In genomic region chr1:58402444-58402843, GRCh38 we compare ENCODE assay signal across 19 cellular contexts.
DNase-seq lines count a peak whose midpoint lies in the region; ATAC-seq and TF ChIP-seq lines count a peak whose summit lies in the region.
"Had no signal": no experiment of that assay in that cellular context is flagged by ENCODE, and none has a peak within 500 bp of the region (broad histone marks: within the 10 kb centered on the region; RNA-seq: fewer than 3 reads in every experiment).

No MANE protein-coding gene starts in this region.

- peak overlapping the region; percentile 77 for H2AFZ ChIP-seq in fibroblast of lung (ENCODE audit: low read length)
- peak overlapping the region; percentile 14 for H2AFZ ChIP-seq in neuronal stem cell (ENCODE audit: low read length)

- H3K9ac ChIP-seq in fibroblast of lung (ENCODE audit: insufficient read depth, low read length) (no peak overlapping the region), neuronal stem cell (ENCODE audit: low read depth, low read length, poor library complexity) (no peak overlapping the region)

- no peak overlapping the region for H3K23ac ChIP-seq in neuronal stem cell (ENCODE audit: low read depth, low read length, poor library complexity)

- H3K4me1 Mint-ChIP-seq in activated CD4-positive, alpha-beta T cell treated with anti-CD3 and anti-CD28 coated beads, Interleukin-2, amount 10 ng/mL, durations not matched to agents 7 days and 5 days = no peaks in the 10 kb centered on the region
- H3K4me1 Mint-ChIP-seq: activated CD4-positive, alpha-beta T cell treated with anti-CD3 and anti-CD28 coated beads for 36 hours; activated naive CD4-positive, alpha-beta T cell treated with anti-CD3 and anti-CD28 coated beads, Interleukin-2, amount 10 ng/mL, durations not matched to agents 7 days and 5 days; CD4-positive, CD25-positive, alpha-beta regulatory T cell; central memory CD8-positive, alpha-beta T cell had no signal

- peaks cover 2% of the 10 kb centered on the region for H3K27me3 Mint-ChIP-seq in activated CD4-positive, alpha-beta T cell treated with anti-CD3 and anti-CD28 coated beads, Interleukin-2, amount 10 ng/mL, durations not matched to agents 7 days and 5 days
- H3K27me3 Mint-ChIP-seq: activated CD4-positive, alpha-beta T cell treated with anti-CD3 and anti-CD28 coated beads for 36 hours; activated naive CD4-positive, alpha-beta T cell treated with anti-CD3 and anti-CD28 coated beads, Interleukin-2, amount 10 ng/mL, durations not matched to agents 7 days and 5 days; CD4-positive, CD25-positive, alpha-beta regulatory T cell; central memory CD8-positive, alpha-beta T cell had no signal

- H3K27me3 ChIP-seq in fibroblast of lung (ENCODE audit: control insufficient read depth, insufficient read depth, low read length) = no peaks in the 10 kb centered on the region
- H3K27me3 ChIP-seq in neuronal stem cell (ENCODE audit: control insufficient read depth in 3 of 3, insufficient read depth in 3 of 3, low read depth in 1 of 3, low read length in 3 of 3) = no peaks in the 10 kb centered on the region

- no peak for ATAC-seq in HG03565 (IDR thresholded peaks at IDR 0.05; ENCODE audit: unreplicated experiment)
- ATAC-seq: activated CD4-positive, alpha-beta T cell treated with anti-CD3 and anti-CD28 coated beads for 36 hours; activated T-cell treated with anti-CD3 and anti-CD28 coated beads, Interleukin-2, amount 50 U/mL, for 72 hours had no signal

- H3K4me3 ChIP-seq in fibroblast of lung (replicated peaks in 1 of 4; ENCODE audit: control extremely low read depth in 1 of 4, insufficient read depth in 1 of 4, low read depth in 3 of 4, low read length in 4 of 4) = no peak overlapping the region
- no peak overlapping the region for H3K4me3 ChIP-seq in neuronal stem cell (ENCODE audit: low read length in 2 of 2)

- H4K8ac ChIP-seq in neuronal stem cell (ENCODE audit: low read depth, low read length) = no peak overlapping the region

- H3K9me3 ChIP-seq in fibroblast of lung (ENCODE audit: control insufficient read depth, insufficient read depth, low read depth, low read length) (no peaks in the 10 kb centered on the region), neuronal stem cell (replicated peaks in 1 of 2; ENCODE audit: control insufficient read depth in 2 of 2, insufficient read depth in 1 of 2, low read depth in 1 of 2, low read length in 2 of 2) (no peaks in the 10 kb centered on the region)

- H3K36me3 ChIP-seq in fibroblast of lung (ENCODE audit: control insufficient read depth, insufficient read depth, low read length) (no peaks in the 10 kb centered on the region), neuronal stem cell (replicated peaks in 1 of 2; ENCODE audit: control insufficient read depth in 2 of 2, insufficient read depth in 2 of 2, low read length in 2 of 2) (no peaks in the 10 kb centered on the region)

- no peak overlapping the region for H2BK15ac ChIP-seq in neuronal stem cell (ENCODE audit: low read length)

- H3K79me1 ChIP-seq in neuronal stem cell (ENCODE audit: low read depth, low read length) = no peaks in the 10 kb centered on the region

- H3K9me3 Mint-ChIP-seq in activated CD4-positive, alpha-beta T cell treated with anti-CD3 and anti-CD28 coated beads, Interleukin-2, amount 10 ng/mL, durations not matched to agents 7 days and 5 days = no peaks in the 10 kb centered on the region
- H3K9me3 Mint-ChIP-seq: activated naive CD4-positive, alpha-beta T cell treated with anti-CD3 and anti-CD28 coated beads, Interleukin-2, amount 10 ng/mL, durations not matched to agents 7 days and 5 days; activated T-cell treated with anti-CD3 and anti-CD28 coated beads, Interleukin-2, amount 50 U/mL, for 72 hours; CD4-positive, CD25-positive, alpha-beta regulatory T cell; central memory CD8-positive, alpha-beta T cell; nephron had no signal

- H2AK5ac ChIP-seq in neuronal stem cell (ENCODE audit: low read depth, low read length) = no peak overlapping the region

- no CpG with 5 or more reads among the region's 6 CpGs for WGBS in neuronal stem cell (ENCODE audit: extremely low coverage in 2 of 2, insufficient read length in 2 of 2, insufficient replicate concordance in 1 of 2), 2 donors

- no peak overlapping the region for H3K18ac ChIP-seq in neuronal stem cell (ENCODE audit: low read length)

- no peaks in the 10 kb centered on the region for H3K36me3 Mint-ChIP-seq in activated CD4-positive, alpha-beta T cell treated with anti-CD3 and anti-CD28 coated beads, Interleukin-2, amount 10 ng/mL, durations not matched to agents 7 days and 5 days (ENCODE audit: low read depth)
- H3K36me3 Mint-ChIP-seq: activated naive CD4-positive, alpha-beta T cell treated with anti-CD3 and anti-CD28 coated beads, Interleukin-2, amount 10 ng/mL, durations not matched to agents 7 days and 5 days; CD4-positive, CD25-positive, alpha-beta regulatory T cell had no signal

- no peak for TF ChIP-seq CTCF in fibroblast of lung (conservative IDR thresholded peaks at IDR 0.05 in 1 of 2, IDR thresholded peaks at IDR 0.05 in 1 of 2; ENCODE audit: low read depth in 1 of 2, low read length in 2 of 2)

- H3K14ac ChIP-seq in neuronal stem cell (ENCODE audit: low read length) = no peak overlapping the region

- H3K79me2 ChIP-seq in fibroblast of lung (ENCODE audit: control insufficient read depth, insufficient read depth, low read length) = no peaks in the 10 kb centered on the region

- H2BK120ac ChIP-seq in neuronal stem cell (ENCODE audit: low read depth, low read length) = no peak overlapping the region

- no peak overlapping the region for H4K91ac ChIP-seq in neuronal stem cell (ENCODE audit: low read depth, low read length, poor library complexity)

- H3K4me1 ChIP-seq in fibroblast of lung (ENCODE audit: control insufficient read depth, extremely low read depth, insufficient read depth, low read length) (peaks cover 11% of the 10 kb centered on the region), neuronal stem cell (ENCODE audit: control insufficient read depth in 2 of 2, insufficient read depth in 1 of 2, low read depth in 1 of 2, low read length in 2 of 2) (peaks cover 3 to 10% of the 10 kb centered on the region in 2 donors)

- peak overlapping the region; percentile 61 for H3K4me2 ChIP-seq in fibroblast of lung (ENCODE audit: extremely low read depth, insufficient read depth, low read length)
- no peak overlapping the region for H3K4me2 ChIP-seq in neuronal stem cell (ENCODE audit: insufficient read depth, low read length, poor library complexity, severe bottlenecking)

- no peak overlapping the region for H2BK5ac ChIP-seq in neuronal stem cell (ENCODE audit: low read length)

- H3K4ac ChIP-seq in neuronal stem cell (ENCODE audit: low read length) = no peak overlapping the region

- H2BK12ac ChIP-seq in neuronal stem cell (ENCODE audit: low read length) = no peak overlapping the region

- CTCF ChIA-PET in activated CD4-positive, alpha-beta T cell treated with anti-CD3 and anti-CD28 coated beads, Interleukin-2, amount 10 ng/mL, durations not matched to agents 7 days and 5 days (lab: Charles Lee) = no interaction called here

- H3K4me3 Mint-ChIP-seq in activated CD4-positive, alpha-beta T cell treated with anti-CD3 and anti-CD28 coated beads, Interleukin-2, amount 10 ng/mL, durations not matched to agents 7 days and 5 days = no peak overlapping the region
- H3K4me3 Mint-ChIP-seq: activated CD4-positive, alpha-beta T cell treated with anti-CD3 and anti-CD28 coated beads for 36 hours; activated naive CD4-positive, alpha-beta T cell treated with anti-CD3 and anti-CD28 coated beads, Interleukin-2, amount 10 ng/mL, durations not matched to agents 7 days and 5 days; activated T-cell treated with anti-CD3 and anti-CD28 coated beads, Interleukin-2, amount 50 U/mL, for 72 hours; CD4-positive, CD25-positive, alpha-beta regulatory T cell; central memory CD8-positive, alpha-beta T cell; nephron had no signal

- no peak overlapping the region for H3K27ac Mint-ChIP-seq in activated CD4-positive, alpha-beta T cell treated with anti-CD3 and anti-CD28 coated beads, Interleukin-2, amount 10 ng/mL, durations not matched to agents 7 days and 5 days
- H3K27ac Mint-ChIP-seq: activated CD4-positive, alpha-beta T cell treated with anti-CD3 and anti-CD28 coated beads for 36 hours; activated naive CD4-positive, alpha-beta T cell treated with anti-CD3 and anti-CD28 coated beads, Interleukin-2, amount 10 ng/mL, durations not matched to agents 7 days and 5 days; activated T-cell treated with anti-CD3 and anti-CD28 coated beads, Interleukin-2, amount 50 U/mL, for 72 hours; CD4-positive, CD25-positive, alpha-beta regulatory T cell; nephron had no signal

- POLR2A ChIA-PET in activated CD4-positive, alpha-beta T cell treated with anti-CD3 and anti-CD28 coated beads, Interleukin-2, amount 10 ng/mL, durations not matched to agents 7 days and 5 days (lab: Charles Lee) = no interaction called here

- H3K27ac ChIP-seq in fibroblast of lung (ENCODE audit: insufficient read depth, low read length) (no peak overlapping the region), neuronal stem cell (replicated peaks; ENCODE audit: low read length) (no peak overlapping the region)

- H4K20me1 ChIP-seq in fibroblast of lung (ENCODE audit: control insufficient read depth, extremely low read depth, insufficient read depth, low read length) = no peaks in the 10 kb centered on the region

- peak; percentile 69 for DNase-seq in EL
- peak; percentile 76 for DNase-seq in M059J (ENCODE audit: low read depth)
- DNase-seq in fibroblast of lung (ENCODE audit: low read depth in 2 of 2) = peak; percentile 22 to 65
- no peak for DNase-seq in neuronal stem cell (ENCODE audit: low spot score)
- no peak for DNase-seq in T-helper 2 cell
- no peak for DNase-seq in activated CD4-positive, alpha-beta T cell treated with anti-CD3 and anti-CD28 coated beads, Interleukin-2, amount 10 ng/mL, durations not matched to agents 7 days and 5 days
- DNase-seq in NCI-H1092 (lab: John Stamatoyannopoulos, UW) = no peak
- DNase-seq: activated CD4-positive, alpha-beta T cell treated with anti-CD3 and anti-CD28 coated beads for 36 hours; activated naive CD4-positive, alpha-beta T cell treated with anti-CD3 and anti-CD28 coated beads, Interleukin-2, amount 10 ng/mL, durations not matched to agents 7 days and 5 days; activated T-cell treated with anti-CD3 and anti-CD28 coated beads, Interleukin-2, amount 50 U/mL, for 72 hours; anterior cingulate cortex; CD4-positive, CD25-positive, alpha-beta regulatory T cell; NCI-H187 treated with DMSO at 0.1 percent for 48 hours; NCI-H2227 treated with DMSO at 0.1 percent for 48 hours; NCI-H774; posterior cingulate gyrus had no signal

Comparison
In these comparisons a context has a peak if more than half of its experiments do, and no peak if none do; other contexts are left out.
1. DNase-seq: peak in EL (single experiment), M059J (single experiment) and fibroblast of lung (2 of 2); none in neuronal stem cell (single experiment), T-helper 2 cell (0 of 5), activated CD4-positive, alpha-beta T cell treated with anti-CD3 and anti-CD28 coated beads, Interleukin-2, amount 10 ng/mL, durations not matched to agents 7 days and 5 days (single experiment) and NCI-H1092 (single experiment).